8 cellular contexts compared by ENCODE assay signal in genomic region chr19:47608908-47609879, GRCh38. TPM values are rescaled to one million over a fixed set of nuclear protein-coding genes. Genes with fewer than 3 reads are reported as not detected.
DNase-seq lines count a peak whose midpoint lies in the region; TF ChIP-seq lines count a peak whose summit lies in the region.

BICRA (plus strand) TSS chr19:47609134; CDS start chr19:47673575, 64,441 bp downstream.

- peak within 1 kb of the TSS; percentile 99 for H3K4ac ChIP-seq in trophoblast cell (ENCODE audit: low read depth, low read length)

- H2BK5ac ChIP-seq in trophoblast cell (ENCODE audit: low read depth, low read length, poor library complexity) = peak within 1 kb of the TSS; percentile 95

- peaks cover 5 to 9% of the 10 kb centered on the region in 2 experiments; a peak in 2 of 3 replicates for H3K36me3 ChIP-seq in HEK293 (ENCODE audit: control insufficient read depth in 2 of 2, insufficient read depth in 1 of 2, low read length in 2 of 2)
- no peaks in the 10 kb centered on the region for H3K36me3 ChIP-seq in adipocyte (ENCODE audit: control insufficient read depth, insufficient read depth, low read length, severe bottlenecking)
- peaks cover 2 to 4% of the 10 kb centered on the region in 2 experiments for H3K36me3 ChIP-seq in trophoblast cell (ENCODE audit: control insufficient read depth in 1 of 2, insufficient read depth in 2 of 2, low read length in 2 of 2)
- H3K36me3 ChIP-seq in tibial nerve = no peaks in the 10 kb centered on the region

- peak within 1 kb of the TSS; percentile 91 for H2AFZ ChIP-seq in trophoblast cell (ENCODE audit: insufficient read depth, low read length, poor library complexity)

- intact Hi-C loops in cardiac septum (cut with DNase I) = loop anchor here (1.0 kb wide), 1 partner anchor 9 kb away; no protein-coding TSS in a partner anchor

- POLR2A ChIA-PET in GM10248 (lab: Yijun Ruan, JAX) = interaction anchor here (0.6 to 1.5 kb wide), 2 partner anchors 62 to 312 kb away, joined by 5 read pairs; no protein-coding TSS in a partner anchor
- POLR2A ChIA-PET in HEK293 (lab: Yijun Ruan, JAX) = interaction anchor here (0.6 to 2.8 kb wide), 8 partner anchors 7 to 1840 kb away, joined by 3 to 27 read pairs (median 4); partner anchors contain the start of genes NAPA and SIX5

- no peaks in the 10 kb centered on the region for H3K9me3 ChIP-seq in HEK293 (ENCODE audit: control insufficient read depth, insufficient read depth, low read depth, low read length)
- no peaks in the 10 kb centered on the region for H3K9me3 ChIP-seq in adipocyte (ENCODE audit: control insufficient read depth, low read length)
- no peaks in the 10 kb centered on the region for H3K9me3 ChIP-seq in trophoblast cell (ENCODE audit: insufficient read depth, low read depth, low read length)
- H3K9me3 ChIP-seq in tibial nerve = no peaks in the 10 kb centered on the region

- peaks cover 49% of the 10 kb centered on the region for H3K79me2 ChIP-seq in trophoblast cell (ENCODE audit: control insufficient read depth, insufficient read depth, low read length, poor library complexity)

- peak within 1 kb of the TSS; percentile 97 for H2BK120ac ChIP-seq in trophoblast cell (ENCODE audit: insufficient read depth, low read length, poor library complexity)

- TF ChIP-seq EP300 in tibial nerve (IDR thresholded peaks at IDR 0.05) = peak in 1 of 2 donors; percentile 2

- H3K27ac ChIP-seq in HEK293 (ENCODE audit: extremely low read depth, low read depth, low read length) (peak within 1 kb of the TSS; percentile 98), trophoblast cell (ENCODE audit: low read depth, low read length) (peak within 1 kb of the TSS; percentile 96), tibial nerve (peak within 1 kb of the TSS; percentile 94 to 99 (median 97))

- H3K9ac ChIP-seq in adipocyte (ENCODE audit: low read length) (peak within 1 kb of the TSS; percentile 100), trophoblast cell (ENCODE audit: low read length) (peak within 1 kb of the TSS; percentile 97)

- no peak within 1 kb of the TSS for H3K23ac ChIP-seq in trophoblast cell (ENCODE audit: low read length)

- H3K79me1 ChIP-seq in trophoblast cell (ENCODE audit: low read length) = peaks cover 37% of the 10 kb centered on the region

- peak within 1 kb of the TSS; percentile 29 for H2BK12ac ChIP-seq in trophoblast cell (ENCODE audit: low read length)

- H4K8ac ChIP-seq in trophoblast cell (ENCODE audit: low read depth, low read length) = peak within 1 kb of the TSS; percentile 94

- H3K14ac ChIP-seq in trophoblast cell (ENCODE audit: low read length) = peak within 1 kb of the TSS; percentile 94

- peak in 1 of 2 donors; percentile 21 for TF ChIP-seq POLR2A in tibial nerve (IDR thresholded peaks at IDR 0.05)

- TF ChIP-seq CTCF in GM10248 (IDR thresholded peaks at IDR 0.05; ENCODE audit: control extremely low read depth, extremely low read depth, low read depth, missing control alignments) (no peak), HEK293 (tag by site-specific recombination; IDR thresholded peaks at IDR 0.05) (no peak), tibial nerve (IDR thresholded peaks at IDR 0.05) (no peak)

- peak within 1 kb of the TSS; percentile 80 for H2AK5ac ChIP-seq in trophoblast cell (ENCODE audit: low read length)

- H4K91ac ChIP-seq in trophoblast cell (ENCODE audit: low read depth, low read length) = peak within 1 kb of the TSS; percentile 98

- peak within 1 kb of the TSS; percentile 77 for H3K4me2 ChIP-seq in trophoblast cell (ENCODE audit: low read length)

- H3K4me1 ChIP-seq in HEK293 (ENCODE audit: control insufficient read depth, insufficient read depth, low read length) = peaks cover 10% of the 10 kb centered on the region
- peaks cover 36% of the 10 kb centered on the region for H3K4me1 ChIP-seq in adipocyte (ENCODE audit: control insufficient read depth, insufficient read depth, low read length)
- peaks cover 20 to 26% of the 10 kb centered on the region in 2 experiments for H3K4me1 ChIP-seq in trophoblast cell (ENCODE audit: control insufficient read depth in 1 of 2, insufficient read depth in 2 of 2, low read length in 2 of 2)
- H3K4me1 ChIP-seq in tibial nerve = peaks cover 0 to 53% (median 34%) of the 10 kb centered on the region in 4 donors

- peak within 1 kb of the TSS; percentile 80 for H3K4me3 ChIP-seq in HEK293 (ENCODE audit: low read depth, low read length)
- peak within 1 kb of the TSS; percentile 97 for H3K4me3 ChIP-seq in adipocyte (ENCODE audit: low read length)
- peak within 1 kb of the TSS; percentile 99 for H3K4me3 ChIP-seq in trophoblast cell (ENCODE audit: low read depth, low read length)
- H3K4me3 ChIP-seq in tibial nerve = peak within 1 kb of the TSS; percentile 88 to 98 (median 96)

- H3K27me3 ChIP-seq in adipocyte (replicated peaks; ENCODE audit: control insufficient read depth, insufficient read depth, low read length) (no peaks in the 10 kb centered on the region), trophoblast cell (ENCODE audit: insufficient read depth, low read length) (no peaks in the 10 kb centered on the region), tibial nerve (no peaks in the 10 kb centered on the region)

- WGBS in trophoblast cell (ENCODE audit: extremely low coverage, insufficient coverage, insufficient read length) = no CpG with 5 or more reads among the region's 96 CpGs
- 0 to 1% methylated on average over 68 to 74 of the region's 96 CpGs for WGBS in tibial nerve, 2 donors

- CTCF ChIA-PET in GM10248 (lab: Yijun Ruan, JAX) = interaction anchor here (1.2 to 2.1 kb wide), 5 partner anchors 9 to 260 kb away, joined by 3 to 18 read pairs (median 5); partner anchors contain the start of genes DHX34 and NAPA
- CTCF ChIA-PET in HEK293 (lab: Yijun Ruan, JAX) = interaction anchor here (0.6 to 1.0 kb wide), 2 partner anchors 15 to 156 kb away, joined by 3 to 4 read pairs; no protein-coding TSS in a partner anchor

- H3K18ac ChIP-seq in trophoblast cell (ENCODE audit: low read length) = peak within 1 kb of the TSS; percentile 99

- peak within 1 kb of the TSS; percentile 96 for H4K12ac ChIP-seq in trophoblast cell (ENCODE audit: low read depth, low read length)

- peak; percentile 86 for DNase-seq in GM10248 (ENCODE audit: extremely low spot score)
- peak; percentile 82 for DNase-seq in NAMALWA (ENCODE audit: low spot score)
- peak; percentile 63 to 84 (median 73) for DNase-seq in T-helper 1 cell
- peak; percentile 89 for DNase-seq in adipocyte (ENCODE audit: low read depth)
- DNase-seq in cardiac septum (ENCODE audit: low spot score) = peak; percentile 84
- DNase-seq in trophoblast cell = peak; percentile 89 to 94
- peak; percentile 57 to 66 for DNase-seq in tibial nerve (ENCODE audit: low spot score in 2 of 2)

TF ChIP-seq in HEK293, 187 proteins besides CTCF, POLR2A, EP300 and RAD21 (continues in another document):
- peak; percentile 11; the same call in 1 of the 2 replicates for TF ChIP-seq KLF8 (tag by site-specific recombination; IDR thresholded peaks at IDR 0.05)
- TF ChIP-seq GLIS2 (tag by site-specific recombination; IDR thresholded peaks at IDR 0.05) = peak; percentile 59
- TF ChIP-seq ZNF292 (tag by site-specific recombination; IDR thresholded peaks at IDR 0.05; ENCODE audit: borderline replicate concordance, low read depth) = no peak
- TF ChIP-seq, protein P1, sequence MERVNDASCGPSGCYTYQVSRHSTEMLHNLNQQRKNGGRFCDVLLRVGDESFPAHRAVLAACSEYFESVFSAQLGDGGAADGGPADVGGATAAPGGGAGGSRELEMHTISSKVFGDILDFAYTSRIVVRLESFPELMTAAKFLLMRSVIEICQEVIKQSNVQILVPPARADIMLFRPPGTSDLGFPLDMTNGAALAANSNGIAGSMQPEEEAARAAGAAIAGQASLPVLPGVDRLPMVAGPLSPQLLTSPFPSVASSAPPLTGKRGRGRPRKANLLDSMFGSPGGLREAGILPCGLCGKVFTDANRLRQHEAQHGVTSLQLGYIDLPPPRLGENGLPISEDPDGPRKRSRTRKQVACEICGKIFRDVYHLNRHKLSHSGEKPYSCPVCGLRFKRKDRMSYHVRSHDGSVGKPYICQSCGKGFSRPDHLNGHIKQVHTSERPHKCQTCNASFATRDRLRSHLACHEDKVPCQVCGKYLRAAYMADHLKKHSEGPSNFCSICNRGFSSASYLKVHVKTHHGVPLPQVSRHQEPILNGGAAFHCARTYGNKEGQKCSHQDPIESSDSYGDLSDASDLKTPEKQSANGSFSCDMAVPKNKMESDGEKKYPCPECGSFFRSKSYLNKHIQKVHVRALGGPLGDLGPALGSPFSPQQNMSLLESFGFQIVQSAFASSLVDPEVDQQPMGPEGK (tag by site-specific recombination; IDR thresholded peaks at IDR 0.05) = peak; percentile 80
- TF ChIP-seq ZNF391 (tag by site-specific recombination; IDR thresholded peaks at IDR 0.05; ENCODE audit: borderline replicate concordance, low read depth) = no peak
- TF ChIP-seq ZNF623 (tag by site-specific recombination; IDR thresholded peaks at IDR 0.05) = no peak
- no peak for TF ChIP-seq ZNF26 (tag by site-specific recombination; IDR thresholded peaks at IDR 0.05)
- TF ChIP-seq EGR2 (tag by site-specific recombination; IDR thresholded peaks at IDR 0.05; ENCODE audit: low read depth) = peak; percentile 57
- TF ChIP-seq ZNF335 (tag by site-specific recombination; conservative IDR thresholded peaks at IDR 0.05) = peak; percentile 57

RNA-seq across cellular contexts. Expression of gene BICRA, which starts in this region (rescaled TPM):
- total RNA-seq in cardiac septum = 9.3 TPM
- 16.3 and 17.4 TPM in 2 replicates for polyA plus RNA-seq in trophoblast cell (2013)
- total RNA-seq in tibial nerve = 10 to 100 TPM in 2 of 4 donors, 1 to 10 TPM in 2; 6.1 to 23.1 (median 9.8) TPM

Comparison
In these comparisons a context has a peak if more than half of its experiments do, and no peak if none do; other contexts are left out.
1. Peak in every context shown above with its lines: DNase-seq, H3K4me3 ChIP-seq and H3K27ac ChIP-seq.